Comparison of ENCODE assay signal across 13 cellular contexts in genomic region chr10:79145517-79146470, GRCh38.
A peak's percentile ranks its signal among the peaks of the same experiment; 100 is the strongest.
DNase-seq lines count a peak whose midpoint lies in the region; ATAC-seq, FAIRE-seq and TF ChIP-seq lines count a peak whose summit lies in the region.
"Had no signal": no experiment of that assay in that cellular context is flagged by ENCODE, and none has a peak within 500 bp of the region (broad histone marks: within the 10 kb centered on the region; RNA-seq: fewer than 3 reads in every experiment).

No MANE protein-coding gene starts in this region.

- in situ Hi-C loops in K562 (cut with MboI): no loop called here

- no peaks in the 10 kb centered on the region for H3K36me3 Mint-ChIP-seq in activated naive CD4-positive, alpha-beta T cell treated with anti-CD3 and anti-CD28 coated beads for 36 hours (ENCODE audit: low read depth)

- peaks cover 7% of the 10 kb centered on the region for H3K9me1 ChIP-seq in K562 (ENCODE audit: control insufficient read depth, insufficient read depth, low read length)

- TF ChIP-seq EP300 in K562 (IDR thresholded peaks at IDR 0.05; ENCODE audit: low read length): peak; percentile 44; the same call in 1 of the 2 replicates

- H3K79me2 ChIP-seq in K562 (ENCODE audit: control insufficient read depth, insufficient read depth, low read length): peaks cover 14% of the 10 kb centered on the region; the same call in 2 of the 3 replicates

- H3K4me2 ChIP-seq in K562 (ENCODE audit: insufficient read depth, low read length): peak overlapping the region; percentile 54

- H4K20me1 ChIP-seq in K562 (replicated peaks; ENCODE audit: control insufficient read depth, insufficient read depth, low read length): no peaks in the 10 kb centered on the region

- no TSS peak for BruUV-seq in K562 (replicated peaks; lab: Mats Ljungman, UMichigan)

- ATAC-seq in K562: peak; percentile 33
- no peak for ATAC-seq in GM21423 (IDR thresholded peaks at IDR 0.05; ENCODE audit: unreplicated experiment)
- ATAC-seq in GM21528 (IDR thresholded peaks at IDR 0.05; ENCODE audit: low FRiP score, unreplicated experiment): no peak

- H2AFZ ChIP-seq in K562 (ENCODE audit: low read depth, low read length): no peak overlapping the region

- no peaks in the 10 kb centered on the region for H3K9me3 ChIP-seq in K562 (replicated peaks; ENCODE audit: control insufficient read depth, insufficient read depth, low read depth, low read length)
- no peaks in the 10 kb centered on the region for H3K9me3 ChIP-seq in muscle layer of duodenum (ENCODE audit: control insufficient read depth in 1 of 2, low read length in 2 of 2)
- H3K9me3 ChIP-seq in tibial artery: no peaks in the 10 kb centered on the region
- H3K9me3 ChIP-seq: BE2C had no signal

- H3K4me3 ChIP-seq in K562: no peak overlapping the region
- no peak overlapping the region for H3K4me3 ChIP-seq in muscle layer of duodenum (ENCODE audit: low read depth in 1 of 2, low read length in 2 of 2)
- no peak overlapping the region for H3K4me3 ChIP-seq in tibial artery

- POLR2A ChIA-PET in K562 (lab: Yijun Ruan, JAX): interaction anchor here (1.1 kb wide), 1 partner anchor 38 kb away, joined by 4 read pairs; no protein-coding TSS in a partner anchor

- H3K9ac ChIP-seq in K562 (ENCODE audit: insufficient read depth in 1 of 2, low read depth in 2 of 2, low read length in 2 of 2): peak overlapping the region; percentile 21 to 71; a peak in 3 of 4 replicates

- no peaks in the 10 kb centered on the region for H3K27me3 Mint-ChIP-seq in activated naive CD4-positive, alpha-beta T cell treated with anti-CD3 and anti-CD28 coated beads for 36 hours (ENCODE audit: low read depth)

- TF ChIP-seq CTCF in K562 (IDR thresholded peaks at IDR 0.05 in 2 of 3, conservative IDR thresholded peaks at IDR 0.05 in 1 of 3; ENCODE audit: insufficient read depth in 2 of 3, low read depth in 1 of 3, low read length in 3 of 3): no peak
- no peak for TF ChIP-seq CTCF in tibial artery (IDR thresholded peaks at IDR 0.05)

- no peaks in the 10 kb centered on the region for H3K9me3 Mint-ChIP-seq in activated naive CD4-positive, alpha-beta T cell treated with anti-CD3 and anti-CD28 coated beads for 36 hours

- peak overlapping the region; percentile 25 for H3K27ac Mint-ChIP-seq in activated naive CD4-positive, alpha-beta T cell treated with anti-CD3 and anti-CD28 coated beads for 36 hours

- H3K27ac ChIP-seq in K562 (ENCODE audit: extremely low read depth, low read depth, low read length) (peak overlapping the region; percentile 55), muscle layer of duodenum (ENCODE audit: low read length) (peak overlapping the region; percentile 82), tibial artery (peak overlapping the region; percentile 79 to 80)

- peaks cover 58% of the 10 kb centered on the region for H3K4me1 Mint-ChIP-seq in activated naive CD4-positive, alpha-beta T cell treated with anti-CD3 and anti-CD28 coated beads for 36 hours (ENCODE audit: low read depth)

- DNase-seq in activated naive CD4-positive, alpha-beta T cell treated with anti-CD3 and anti-CD28 coated beads for 36 hours: no peak
- no peak for DNase-seq in activated naive CD4-positive, alpha-beta T cell (lab: John Stamatoyannopoulos, UW)
- DNase-seq in K562 (ENCODE audit: extremely low read depth in 1 of 4, low spot score in 3 of 4) (peak; percentile 50 to 91 (median 68)), tibial artery (no peak), posterior vena cava (ENCODE audit: low spot score) (no peak)
- DNase-seq: activated CD4-positive, CD25-positive, alpha-beta regulatory T cell; BE2C; KBM-7; stimulated activated CD4-positive, alpha-beta T cell treated with anti-CD3 and anti-CD28 coated beads, Interleukin-2, amount 100 ng/mL, for 48 hours had no signal

- no peak; a peak in 1 of 4 replicates for TF ChIP-seq RAD21 in K562 (CRISPR knock-in tag; conservative IDR thresholded peaks at IDR 0.05 in 1 of 2, IDR thresholded peaks at IDR 0.05 in 1 of 2)

- H3K27me3 ChIP-seq in K562 (ENCODE audit: control insufficient read depth in 2 of 2, insufficient read depth in 2 of 2, low read length in 2 of 2) (no peaks in the 10 kb centered on the region), muscle layer of duodenum (ENCODE audit: low read depth, low read length) (no peaks in the 10 kb centered on the region), tibial artery (no peaks in the 10 kb centered on the region)
- H3K27me3 ChIP-seq: BE2C had no signal

- peak; percentile 96 for FAIRE-seq in K562 (lab: Jason Lieb, UNC)
- FAIRE-seq: GM12892 had no signal

- H3K4me1 ChIP-seq in K562 (replicated peaks in 1 of 2; ENCODE audit: control insufficient read depth in 2 of 2, insufficient read depth in 2 of 2, low read length in 2 of 2) (peaks cover 68 to 82% of the 10 kb centered on the region in 2 experiments), muscle layer of duodenum (ENCODE audit: control insufficient read depth in 1 of 2, insufficient read depth in 2 of 2, low read length in 2 of 2) (peaks cover 54 to 82% of the 10 kb centered on the region in 2 donors), tibial artery (peaks cover 8 to 76% (median 58%) of the 10 kb centered on the region in 4 donors)

- no peak overlapping the region for H3K4me3 Mint-ChIP-seq in activated naive CD4-positive, alpha-beta T cell treated with anti-CD3 and anti-CD28 coated beads for 36 hours

- intact Hi-C loops in activated naive CD4-positive, alpha-beta T cell treated with anti-CD3 and anti-CD28 coated beads for 36 hours (cut with micrococcal nuclease): loop anchor here (2.0 kb wide), 2 partner anchors 77 to 173 kb away; partner anchors contain the start of gene ZMIZ1
- intact Hi-C loops in K562 (cut with micrococcal nuclease): loop anchor here (2.0 to 5.0 kb wide), 3 partner anchors 49 to 78 kb away; partner anchors contain the start of gene ZMIZ1
- intact Hi-C loops in tibial artery (cut with DNase I; ENCODE audit: low total_unique reads): no loop called here
- intact Hi-C loops in posterior vena cava (cut with DNase I): loop anchor here in 1 of 2 donors (10.0 kb wide), 1 partner anchor 171 kb away; no protein-coding TSS in a partner anchor

- WGBS in K562 (ENCODE audit: insufficient coverage, low coverage, missing lambda C conversion rate): 69% methylated on average over 9 of the region's 9 CpGs

- H3K36me3 ChIP-seq in K562 (ENCODE audit: control insufficient read depth, insufficient read depth, low read length) (peaks cover 35% of the 10 kb centered on the region; the same call in 1 of the 3 replicates), muscle layer of duodenum (ENCODE audit: control insufficient read depth in 1 of 2, insufficient read depth in 2 of 2, low read length in 2 of 2) (peaks cover 0 to 5% of the 10 kb centered on the region in 2 donors), tibial artery (peaks cover 3 to 25% (median 18%) of the 10 kb centered on the region in 3 donors)

- CTCF ChIA-PET in activated naive CD4-positive, alpha-beta T cell treated with anti-CD3 and anti-CD28 coated beads for 36 hours (lab: Charles Lee): no interaction called here
- CTCF ChIA-PET in K562 (lab: Yijun Ruan, JAX; ENCODE audit: low intra/inter-chr PET ratio): no interaction called here

- TF ChIP-seq POLR2A in K562 (conservative IDR thresholded peaks at IDR 0.05): no peak

TF ChIP-seq in K562, 482 proteins besides CTCF, POLR2A, EP300 and RAD21 (continues in another document):
- no peak for TF ChIP-seq NFE2L1 (tag; IDR thresholded peaks at IDR 0.05; ENCODE audit: borderline replicate concordance, low read depth)
- no peak for TF ChIP-seq BHLHE40 (IDR thresholded peaks at IDR 0.05; ENCODE audit: low read length)
- TF ChIP-seq PPARD (CRISPR knock-in tag; IDR thresholded peaks at IDR 0.05): no peak
- peak; percentile 36 for TF ChIP-seq ARID1B (IDR thresholded peaks at IDR 0.05)
- TF ChIP-seq, protein P1, sequence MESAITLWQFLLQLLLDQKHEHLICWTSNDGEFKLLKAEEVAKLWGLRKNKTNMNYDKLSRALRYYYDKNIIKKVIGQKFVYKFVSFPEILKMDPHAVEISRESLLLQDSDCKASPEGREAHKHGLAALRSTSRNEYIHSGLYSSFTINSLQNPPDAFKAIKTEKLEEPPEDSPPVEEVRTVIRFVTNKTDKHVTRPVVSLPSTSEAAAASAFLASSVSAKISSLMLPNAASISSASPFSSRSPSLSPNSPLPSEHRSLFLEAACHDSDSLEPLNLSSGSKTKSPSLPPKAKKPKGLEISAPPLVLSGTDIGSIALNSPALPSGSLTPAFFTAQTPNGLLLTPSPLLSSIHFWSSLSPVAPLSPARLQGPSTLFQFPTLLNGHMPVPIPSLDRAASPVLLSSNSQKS (CRISPR knock-in tag; IDR thresholded peaks at IDR 0.05): no peak
- TF ChIP-seq NEUROD1 (IDR thresholded peaks at IDR 0.05; ENCODE audit: borderline replicate concordance, low read depth, low read length, partially characterized antibody): no peak
- TF ChIP-seq JUND (IDR thresholded peaks at IDR 0.05; ENCODE audit: borderline replicate concordance, low read depth, low read length): 0 out of 2 replicates have a peak, but pooled peaks have one; percentile 10
- TF ChIP-seq JUND (tag; IDR thresholded peaks at IDR 0.05; ENCODE audit: borderline replicate concordance, low read depth, low read length): no peak; the same call in 2 of the 3 replicates
- no peak for TF ChIP-seq SIN3B (IDR thresholded peaks at IDR 0.05; ENCODE audit: low read depth)
- TF ChIP-seq, protein P2, sequence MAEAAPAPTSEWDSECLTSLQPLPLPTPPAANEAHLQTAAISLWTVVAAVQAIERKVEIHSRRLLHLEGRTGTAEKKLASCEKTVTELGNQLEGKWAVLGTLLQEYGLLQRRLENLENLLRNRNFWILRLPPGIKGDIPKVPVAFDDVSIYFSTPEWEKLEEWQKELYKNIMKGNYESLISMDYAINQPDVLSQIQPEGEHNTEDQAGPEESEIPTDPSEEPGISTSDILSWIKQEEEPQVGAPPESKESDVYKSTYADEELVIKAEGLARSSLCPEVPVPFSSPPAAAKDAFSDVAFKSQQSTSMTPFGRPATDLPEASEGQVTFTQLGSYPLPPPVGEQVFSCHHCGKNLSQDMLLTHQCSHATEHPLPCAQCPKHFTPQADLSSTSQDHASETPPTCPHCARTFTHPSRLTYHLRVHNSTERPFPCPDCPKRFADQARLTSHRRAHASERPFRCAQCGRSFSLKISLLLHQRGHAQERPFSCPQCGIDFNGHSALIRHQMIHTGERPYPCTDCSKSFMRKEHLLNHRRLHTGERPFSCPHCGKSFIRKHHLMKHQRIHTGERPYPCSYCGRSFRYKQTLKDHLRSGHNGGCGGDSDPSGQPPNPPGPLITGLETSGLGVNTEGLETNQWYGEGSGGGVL (CRISPR knock-in tag; IDR thresholded peaks at IDR 0.05): no peak
- no peak for TF ChIP-seq MYBL2 (IDR thresholded peaks at IDR 0.05; ENCODE audit: low read depth)
- TF ChIP-seq MYBL2 (CRISPR knock-in tag; IDR thresholded peaks at IDR 0.05; ENCODE audit: borderline replicate concordance): no peak
- TF ChIP-seq ZBTB7A (IDR thresholded peaks at IDR 0.05; ENCODE audit: borderline replicate concordance, control insufficient read depth, low read depth, low read length): peak; percentile 20; the same call in 1 of the 2 replicates
- no peak for TF ChIP-seq HNRNPLL (IDR thresholded peaks at IDR 0.05; ENCODE audit: low read depth, low read length, poor library complexity, severe bottlenecking)
- no peak; the same call in 1 of the 2 replicates for TF ChIP-seq ZEB2 (IDR thresholded peaks at IDR 0.05)
- no peak for TF ChIP-seq MCM5 (IDR thresholded peaks at IDR 0.05; ENCODE audit: low read depth)

Comparison
In these comparisons a context has a peak if more than half of its experiments do, and no peak if none do; other contexts are left out.
1. DNase-seq: peak in K562 (4 of 4); none in activated naive CD4-positive, alpha-beta T cell treated with anti-CD3 and anti-CD28 coated beads for 36 hours (single experiment), activated naive CD4-positive, alpha-beta T cell (0 of 4), tibial artery (0 of 2) and posterior vena cava (single experiment).
2. Peak in every context shown above with its lines, with median percentiles within 50 percentile points of each other: H3K27ac ChIP-seq.